21 cellular contexts compared by ENCODE assay signal in the genomic region with DNA sequence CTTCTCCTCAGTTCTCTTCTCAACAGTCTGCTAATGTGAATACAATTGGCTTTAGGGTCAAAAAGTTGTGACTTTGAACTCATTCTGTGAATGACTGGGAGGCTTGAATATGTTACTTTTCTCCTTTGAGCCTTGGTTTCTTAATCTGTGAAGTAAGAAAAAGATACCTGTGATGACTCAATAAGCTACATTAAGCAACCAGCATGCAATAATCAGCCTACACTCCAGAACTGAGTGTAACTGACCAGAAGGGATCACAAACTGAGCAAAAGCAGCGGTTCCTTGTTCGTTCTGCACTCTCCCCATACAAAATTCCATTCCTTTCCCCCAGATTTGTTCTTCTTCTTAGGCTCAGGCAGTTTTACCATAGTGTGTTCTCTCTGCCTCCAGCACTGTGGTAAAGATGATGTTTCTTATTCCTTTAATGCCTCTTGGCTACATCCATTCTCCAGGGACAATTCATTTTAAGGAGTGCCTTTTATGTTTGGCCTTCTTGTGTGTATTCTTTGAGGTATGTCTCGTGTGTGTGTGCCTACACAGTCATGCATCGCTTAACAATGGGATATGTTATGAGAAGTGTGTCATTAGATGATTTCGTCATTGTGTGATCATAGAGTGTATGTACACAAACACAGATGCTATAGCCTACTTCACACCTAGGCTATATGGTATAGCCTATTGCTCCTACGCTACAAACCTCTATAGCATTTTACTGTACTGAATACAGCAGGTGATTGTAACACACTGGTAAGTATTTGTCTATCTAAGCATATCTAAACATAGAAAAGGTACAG. TPM values are rescaled to one million over a fixed set of nuclear protein-coding genes. Genes with fewer than 3 reads are reported as not detected.
"Had no signal": no experiment of that assay in that cellular context is flagged by ENCODE, and none has a peak within 500 bp of the region (broad histone marks: within the 10 kb centered on the region; RNA-seq: fewer than 3 reads in every experiment).

No MANE protein-coding gene starts in this region.

- H3K9me3 ChIP-seq: adrenal gland, esophagus squamous epithelium, suprapubic skin had no signal

- ATAC-seq: left ventricle myocardium superior had no signal

- H3K4me1 Mint-ChIP-seq: nephron had no signal

- H3K36me3 ChIP-seq: adrenal gland, esophagus squamous epithelium, suprapubic skin had no signal

- H3K4me3 ChIP-seq: adrenal gland, esophagus squamous epithelium, suprapubic skin had no signal

- H3K27ac ChIP-seq: adrenal gland, esophagus squamous epithelium, suprapubic skin had no signal

- H3K4me3 Mint-ChIP-seq: nephron, type B pancreatic cell had no signal

- H3K27ac Mint-ChIP-seq: nephron, type B pancreatic cell had no signal

- H3K4me1 ChIP-seq: adrenal gland, esophagus squamous epithelium, suprapubic skin had no signal

- DNase-seq: activated CD4-positive, alpha-beta T cell treated with anti-CD3 and anti-CD28 coated beads, Interleukin-2, amount 50 U/mL, for 1 hour; activated CD4-positive, CD25-positive, alpha-beta regulatory T cell; activated naive CD4-positive, alpha-beta T cell treated with anti-CD3 and anti-CD28 coated beads, Interleukin-2, amount 50 U/mL, for 16 hours; activated T-cell treated with anti-CD3 and anti-CD28 coated beads for 4 hours; adrenal gland; caudate nucleus; esophagus squamous epithelium; foreskin fibroblast; glutamatergic neuron; kidney glomerular epithelial cell; left ventricle myocardium superior; nucleus accumbens; posterior cingulate gyrus; stimulated activated CD4-positive, alpha-beta T cell treated with anti-CD3 and anti-CD28 coated beads, Interleukin-4, amount 100 ng/mL, for 1 hour; stimulated activated naive CD4-positive, alpha-beta T cell treated with Interleukin-2 at 50 U/mL for 16 hours; SW 1271 had no signal

- H3K9me3 Mint-ChIP-seq: nephron, type B pancreatic cell had no signal

RNA-seq across cellular contexts. Expression of a gene that starts 36.0 kb away (rescaled TPM):
- total RNA-seq: adrenal gland; esophagus squamous epithelium; left ventricle myocardium superior; mesenteric fat pad; suprapubic skin; T-helper 2 cell treated with Interferon-gamma antibody and Interleukin-4, amounts not matched to agents 100 ng/mL and 5 ng/mL, for 36 hours had no signal
